In the genomic region with DNA sequence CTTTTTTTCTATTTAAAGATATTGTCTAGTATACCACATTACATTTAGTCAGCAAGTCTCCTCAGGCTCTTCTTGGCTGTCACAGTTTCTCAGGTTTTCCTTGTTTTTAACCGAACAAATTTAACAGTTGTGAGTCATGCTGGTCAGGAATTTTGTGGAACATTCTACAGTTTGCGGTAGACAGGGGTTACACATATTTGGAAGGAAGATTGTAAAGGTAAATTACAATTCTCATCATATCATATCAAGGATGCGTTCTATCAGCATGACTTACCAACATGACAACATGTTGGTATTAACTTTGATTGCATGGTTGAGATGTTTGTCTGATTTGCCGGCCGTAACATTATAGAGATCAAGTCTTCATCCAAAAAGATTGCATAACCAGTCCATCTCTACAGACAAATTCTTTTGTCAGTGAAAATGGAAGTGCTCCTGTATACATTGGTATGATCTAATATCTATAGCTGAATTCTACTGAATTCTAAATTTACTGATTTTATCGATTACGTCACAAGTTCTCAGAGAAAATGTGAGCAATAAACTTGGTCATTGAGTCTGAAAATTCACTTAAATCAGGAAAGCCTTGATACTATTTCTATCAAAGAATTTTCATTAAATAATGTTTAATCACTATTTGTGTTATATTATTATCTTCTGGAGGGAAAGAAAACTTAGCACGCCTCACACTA, we compare ENCODE assay signal across 25 cellular contexts.
DNase-seq lines count a peak whose midpoint lies in the region; ATAC-seq, FAIRE-seq and TF ChIP-seq lines count a peak whose summit lies in the region.
"Had no signal": no experiment of that assay in that cellular context is flagged by ENCODE, and none has a peak within 500 bp of the region (broad histone marks: within the 10 kb centered on the region; RNA-seq: fewer than 3 reads in every experiment).

No MANE protein-coding gene starts in this region.

- no peaks in the 10 kb centered on the region for H3K27me3 ChIP-seq in HepG2 (ENCODE audit: control insufficient read depth in 1 of 2, insufficient read depth in 2 of 2, low read length in 2 of 2)
- H3K27me3 ChIP-seq in right lobe of liver, result no peaks in the 10 kb centered on the region
- H3K27me3 ChIP-seq: BE2C had no signal

- no peaks in the 10 kb centered on the region for H4K20me1 ChIP-seq in HepG2 (ENCODE audit: insufficient read depth, low read length)

- BruUV-seq in HepG2 (replicated peaks; lab: Mats Ljungman, UMichigan), result no TSS peak

- TF ChIP-seq RAD21 in HepG2 (CRISPR knock-in tag; IDR thresholded peaks at IDR 0.05), result no peak

- H3K36me3 ChIP-seq in HepG2 (replicated peaks in 1 of 2; ENCODE audit: control insufficient read depth in 1 of 2, insufficient read depth in 2 of 2, low read length in 2 of 2) (no peaks in the 10 kb centered on the region), right lobe of liver (no peaks in the 10 kb centered on the region)
- H3K36me3 ChIP-seq: BE2C had no signal

- WGBS in HepG2 (ENCODE audit: low lambda C conversion rate), result 29% methylated on average over 8 of the region's 8 CpGs
- 70% methylated on average over 8 of the region's 8 CpGs for WGBS in right lobe of liver (ENCODE audit: insufficient coverage, low coverage, low lambda C conversion rate, missing lambda C conversion rate)

- no peaks in the 10 kb centered on the region for H3K9me3 ChIP-seq in HepG2 (ENCODE audit: low read length)
- no peaks in the 10 kb centered on the region for H3K9me3 ChIP-seq in right lobe of liver
- H3K9me3 ChIP-seq: BE2C, SK-N-SH had no signal

- ATAC-seq in HepG2 (no peak), right lobe of liver (no peak)

- H2AFZ ChIP-seq in HepG2 (ENCODE audit: low read length), result no peak overlapping the region

- FAIRE-seq in HepG2 (lab: Jason Lieb, UNC), result no peak
- peak; percentile 44 for FAIRE-seq in urothelium cell line (lab: Jason Lieb, UNC)
- FAIRE-seq: GM12891, GM18507 had no signal

- CTCF ChIA-PET in HepG2 (lab: Yijun Ruan, JAX; ENCODE audit: low intra/inter-chr PET ratio, low total read pairs), result no interaction called here

- no peak overlapping the region for H3K27ac ChIP-seq in HepG2 (ENCODE audit: extremely low read length, insufficient read depth, low read length)
- no peak overlapping the region for H3K27ac ChIP-seq in right lobe of liver
- H3K27ac ChIP-seq in substantia nigra (ENCODE audit: low read depth, low read length, poor library complexity, severe bottlenecking), result no peak overlapping the region

- TF ChIP-seq POLR2A in HepG2 (IDR thresholded peaks at IDR 0.05; ENCODE audit: insufficient read depth in 1 of 2, low read depth in 2 of 2, low read length in 2 of 2) (no peak), right lobe of liver (IDR thresholded peaks at IDR 0.05) (no peak)

- H3K4me1 ChIP-seq in HepG2 (ENCODE audit: insufficient read depth, low read length), result no peaks in the 10 kb centered on the region
- H3K4me1 ChIP-seq in right lobe of liver, result no peaks in the 10 kb centered on the region
- H3K4me1 ChIP-seq: BE2C had no signal

- POLR2A ChIA-PET in HepG2 (lab: Yijun Ruan, JAX), result no interaction called here

- TF ChIP-seq EP300 in HepG2 (IDR thresholded peaks at IDR 0.05; ENCODE audit: low read depth in 2 of 2, low read length in 2 of 2) (no peak), HepG2 (CRISPR knock-in tag; IDR thresholded peaks at IDR 0.05; ENCODE audit: borderline replicate concordance) (no peak)

- DNase-seq in HepG2 (ENCODE audit: low spot score), result no peak
- no peak for DNase-seq in right lobe of liver
- peak; percentile 2 for DNase-seq in RPMI7951 (ENCODE audit: low read depth)
- peak; percentile 1 for DNase-seq in glomerular visceral epithelial cell (ENCODE audit: extremely low spot score)
- peak; percentile 24 for DNase-seq in urothelium cell line (ENCODE audit: low spot score)
- DNase-seq in substantia nigra (lab: John Stamatoyannopoulos, UW), result no peak
- DNase-seq in foreskin fibroblast, result no peak
- no peak for DNase-seq in retina
- DNase-seq: 8988T; BE2C; CD4-positive, CD25-positive, alpha-beta regulatory T cell; COR-L47; DMS 273 treated with DMSO at 0.1 percent for 48 hours; H7; HFFc6; Kasumi-1; NCI-H1105; NCI-H2081; NCI-H510A treated with DMSO at 0.1 percent for 48 hours; NCI-H774; RPMI8226; SHP77 treated with DMSO at 0.1 percent for 48 hours; SK-N-SH had no signal

- H3K4me3 ChIP-seq in HepG2 (replicated peaks in 1 of 3; ENCODE audit: insufficient read depth in 1 of 3, low read depth in 2 of 3, low read length in 3 of 3) (no peak overlapping the region), right lobe of liver (no peak overlapping the region), foreskin fibroblast (ENCODE audit: low read depth in 1 of 2, low read length in 2 of 2) (no peak overlapping the region)

- H3K4me2 ChIP-seq in HepG2 (ENCODE audit: low read depth, low read length), result no peak overlapping the region
- H3K4me2 ChIP-seq: SK-N-SH had no signal

- TF ChIP-seq CTCF in HepG2 (CRISPR knock-in tag; IDR thresholded peaks at IDR 0.05) (no peak), right lobe of liver (IDR thresholded peaks at IDR 0.05) (no peak), foreskin fibroblast (IDR thresholded peaks at IDR 0.05; ENCODE audit: low read depth, low read length) (no peak)

- intact Hi-C loops in HepG2 (cut with micrococcal nuclease; ENCODE audit: unreplicated experiment), result no loop called here
- intact Hi-C loops in right lobe of liver (cut with DNase I), result no loop called here

- in situ Hi-C loops in HepG2 (cut with HindIII; ENCODE audit: extremely low pct_ligation_motif_present, low pct_unique_long_range_greater_than_20kb), result no loop called here

- no peaks in the 10 kb centered on the region for H3K79me2 ChIP-seq in HepG2 (ENCODE audit: insufficient read depth, low read length)

- H3K9ac ChIP-seq in HepG2 (ENCODE audit: insufficient read depth, low read depth, low read length), result no peak overlapping the region
- H3K9ac ChIP-seq: SK-N-SH had no signal

TF ChIP-seq in HepG2, 621 proteins besides CTCF, POLR2A, EP300 and RAD21 (continues in another document):
- peak; percentile 27; the same call in 1 of the 2 replicates for TF ChIP-seq CEBPB (IDR thresholded peaks at IDR 0.05; ENCODE audit: borderline replicate concordance, low read depth, low read length)
- peak; percentile 82 for TF ChIP-seq CREB1 (IDR thresholded peaks at IDR 0.05)
- TF ChIP-seq CREB1 (CRISPR knock-in tag; IDR thresholded peaks at IDR 0.05), result no peak
- no peak for TF ChIP-seq ZNF749 (CRISPR knock-in tag; IDR thresholded peaks at IDR 0.05; ENCODE audit: borderline replicate concordance)
- TF ChIP-seq, protein P1, sequence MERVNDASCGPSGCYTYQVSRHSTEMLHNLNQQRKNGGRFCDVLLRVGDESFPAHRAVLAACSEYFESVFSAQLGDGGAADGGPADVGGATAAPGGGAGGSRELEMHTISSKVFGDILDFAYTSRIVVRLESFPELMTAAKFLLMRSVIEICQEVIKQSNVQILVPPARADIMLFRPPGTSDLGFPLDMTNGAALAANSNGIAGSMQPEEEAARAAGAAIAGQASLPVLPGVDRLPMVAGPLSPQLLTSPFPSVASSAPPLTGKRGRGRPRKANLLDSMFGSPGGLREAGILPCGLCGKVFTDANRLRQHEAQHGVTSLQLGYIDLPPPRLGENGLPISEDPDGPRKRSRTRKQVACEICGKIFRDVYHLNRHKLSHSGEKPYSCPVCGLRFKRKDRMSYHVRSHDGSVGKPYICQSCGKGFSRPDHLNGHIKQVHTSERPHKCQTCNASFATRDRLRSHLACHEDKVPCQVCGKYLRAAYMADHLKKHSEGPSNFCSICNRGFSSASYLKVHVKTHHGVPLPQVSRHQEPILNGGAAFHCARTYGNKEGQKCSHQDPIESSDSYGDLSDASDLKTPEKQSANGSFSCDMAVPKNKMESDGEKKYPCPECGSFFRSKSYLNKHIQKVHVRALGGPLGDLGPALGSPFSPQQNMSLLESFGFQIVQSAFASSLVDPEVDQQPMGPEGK (CRISPR knock-in tag; IDR thresholded peaks at IDR 0.05), result no peak
- TF ChIP-seq, protein P2, sequence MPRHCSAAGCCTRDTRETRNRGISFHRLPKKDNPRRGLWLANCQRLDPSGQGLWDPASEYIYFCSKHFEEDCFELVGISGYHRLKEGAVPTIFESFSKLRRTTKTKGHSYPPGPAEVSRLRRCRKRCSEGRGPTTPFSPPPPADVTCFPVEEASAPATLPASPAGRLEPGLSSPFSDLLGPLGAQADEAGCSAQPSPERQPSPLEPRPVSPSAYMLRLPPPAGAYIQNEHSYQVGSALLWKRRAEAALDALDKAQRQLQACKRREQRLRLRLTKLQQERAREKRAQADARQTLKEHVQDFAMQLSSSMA (CRISPR knock-in tag; IDR thresholded peaks at IDR 0.05), result no peak
- no peak for TF ChIP-seq KDM3A (CRISPR knock-in tag; IDR thresholded peaks at IDR 0.05; ENCODE audit: low read depth)
- TF ChIP-seq, protein P3, sequence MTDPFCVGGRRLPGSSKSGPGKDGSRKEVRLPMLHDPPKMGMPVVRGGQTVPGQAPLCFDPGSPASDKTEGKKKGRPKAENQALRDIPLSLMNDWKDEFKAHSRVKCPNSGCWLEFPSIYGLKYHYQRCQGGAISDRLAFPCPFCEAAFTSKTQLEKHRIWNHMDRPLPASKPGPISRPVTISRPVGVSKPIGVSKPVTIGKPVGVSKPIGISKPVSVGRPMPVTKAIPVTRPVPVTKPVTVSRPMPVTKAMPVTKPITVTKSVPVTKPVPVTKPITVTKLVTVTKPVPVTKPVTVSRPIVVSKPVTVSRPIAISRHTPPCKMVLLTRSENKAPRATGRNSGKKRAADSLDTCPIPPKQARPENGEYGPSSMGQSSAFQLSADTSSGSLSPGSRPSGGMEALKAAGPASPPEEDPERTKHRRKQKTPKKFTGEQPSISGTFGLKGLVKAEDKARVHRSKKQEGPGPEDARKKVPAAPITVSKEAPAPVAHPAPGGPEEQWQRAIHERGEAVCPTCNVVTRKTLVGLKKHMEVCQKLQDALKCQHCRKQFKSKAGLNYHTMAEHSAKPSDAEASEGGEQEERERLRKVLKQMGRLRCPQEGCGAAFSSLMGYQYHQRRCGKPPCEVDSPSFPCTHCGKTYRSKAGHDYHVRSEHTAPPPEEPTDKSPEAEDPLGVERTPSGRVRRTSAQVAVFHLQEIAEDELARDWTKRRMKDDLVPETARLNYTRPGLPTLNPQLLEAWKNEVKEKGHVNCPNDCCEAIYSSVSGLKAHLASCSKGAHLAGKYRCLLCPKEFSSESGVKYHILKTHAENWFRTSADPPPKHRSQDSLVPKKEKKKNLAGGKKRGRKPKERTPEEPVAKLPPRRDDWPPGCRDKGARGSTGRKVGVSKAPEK (CRISPR knock-in tag; IDR thresholded peaks at IDR 0.05; ENCODE audit: borderline replicate concordance), result no peak
- TF ChIP-seq HDAC6 (IDR thresholded peaks at IDR 0.05; ENCODE audit: low read depth, low read length), result no peak
- TF ChIP-seq ATF7 (IDR thresholded peaks at IDR 0.05), result peak; percentile 88
- TF ChIP-seq ATF7 (CRISPR knock-in tag; IDR thresholded peaks at IDR 0.05), result no peak

Comparison
In these comparisons a context has a peak if more than half of its experiments do, and no peak if none do; other contexts are left out.
1. DNase-seq: peak in RPMI7951 (single experiment), glomerular visceral epithelial cell (single experiment) and urothelium cell line (single experiment); none in HepG2 (single experiment), right lobe of liver (0 of 3), substantia nigra (0 of 49), foreskin fibroblast (0 of 2) and retina (single experiment).